ENCODE assay signal across 8 cellular contexts in the genomic region with DNA sequence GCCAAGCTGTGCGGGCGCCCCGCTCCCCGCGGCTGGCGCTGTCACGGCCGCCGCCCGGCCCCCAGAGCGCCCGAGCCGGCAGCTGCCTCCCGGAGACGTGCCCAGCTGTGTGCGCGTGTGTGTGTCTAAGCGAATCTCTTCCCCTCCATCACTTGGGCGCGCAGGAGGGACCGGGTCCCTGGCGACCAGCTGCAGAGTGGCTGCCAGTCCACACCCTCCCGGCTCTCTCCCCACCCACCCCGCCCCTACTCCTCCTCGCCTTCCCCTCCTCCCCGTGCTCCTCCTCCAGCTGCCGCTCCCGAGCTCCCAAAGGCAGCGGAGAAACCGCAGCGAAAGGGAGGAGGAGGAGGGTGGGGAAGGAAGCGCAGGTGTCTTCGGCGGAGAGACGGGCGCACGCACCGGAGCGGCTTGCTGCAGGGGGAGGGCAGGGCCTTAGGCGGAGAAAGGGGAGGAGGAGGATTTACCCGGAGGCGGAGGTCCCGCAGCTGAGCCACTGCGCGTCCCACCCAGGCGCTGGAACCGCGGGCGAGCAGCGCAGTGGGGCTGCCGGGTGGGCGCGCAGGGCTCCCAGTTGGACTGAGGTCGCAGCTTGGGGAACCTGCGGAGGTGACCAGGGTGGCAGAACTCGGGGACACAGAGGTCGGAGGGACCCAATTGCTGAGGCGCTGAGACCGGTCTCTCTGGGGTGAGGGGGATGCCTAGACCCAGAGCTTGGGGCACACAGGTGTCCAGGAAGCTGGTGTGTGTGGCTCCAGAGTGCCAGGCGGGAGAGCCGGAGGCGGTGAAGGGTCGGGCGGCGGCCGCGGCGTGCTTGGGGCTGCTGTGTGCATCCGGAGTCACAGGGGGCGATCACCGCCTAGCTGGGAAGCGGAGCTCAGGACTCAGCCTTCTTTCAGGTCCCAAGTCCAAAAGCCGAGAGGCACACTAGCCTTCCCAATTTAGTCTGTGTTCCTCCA. TPM values are rescaled to one million over a fixed set of nuclear protein-coding genes. Genes with fewer than 3 reads are reported as not detected.
DNase-seq lines count a peak whose midpoint lies in the region; ATAC-seq and TF ChIP-seq lines count a peak whose summit lies in the region.

A gene with protein sequence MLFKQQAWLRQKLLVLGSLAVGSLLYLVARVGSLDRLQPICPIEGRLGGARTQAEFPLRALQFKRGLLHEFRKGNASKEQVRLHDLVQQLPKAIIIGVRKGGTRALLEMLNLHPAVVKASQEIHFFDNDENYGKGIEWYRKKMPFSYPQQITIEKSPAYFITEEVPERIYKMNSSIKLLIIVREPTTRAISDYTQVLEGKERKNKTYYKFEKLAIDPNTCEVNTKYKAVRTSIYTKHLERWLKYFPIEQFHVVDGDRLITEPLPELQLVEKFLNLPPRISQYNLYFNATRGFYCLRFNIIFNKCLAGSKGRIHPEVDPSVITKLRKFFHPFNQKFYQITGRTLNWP (minus strand): TSS at position 198 of the 956 bp plus-strand sequence. CDS start 280,178 bp downstream, outside the sequence.

- H3K9me3 ChIP-seq in iPS-15b (ENCODE audit: control insufficient read depth, insufficient read depth, low read length) (no peaks in the 10 kb centered on the region), sigmoid colon (no peaks in the 10 kb centered on the region)

- WGBS in sigmoid colon, 2 donors: 1% methylated on average over 73 of the region's 73 CpGs

- peak within 1 kb of the TSS in 3 of 4 donors; percentile 15 to 49 (median 30) for H3K27ac ChIP-seq in sigmoid colon

- intact Hi-C loops in sigmoid colon (cut with DNase I): no loop called here

- TF ChIP-seq EP300 in sigmoid colon (IDR thresholded peaks at IDR 0.05): no peak

- H3K27me3 ChIP-seq in iPS-15b (ENCODE audit: control insufficient read depth, insufficient read depth, low read length) (no peaks in the 10 kb centered on the region), sigmoid colon (peaks cover 0 to 20% (median 0%) of the 10 kb centered on the region in 3 donors)

- in situ Hi-C loops in ACHN (cut with HindIII; ENCODE audit: low pct_ligation_motif_present, low pct_unique_long_range_greater_than_20kb, low sequenced_read_pairs) (no loop called here), GM13977 (cut with MboI; ENCODE audit: low pct_unique_long_range_greater_than_20kb, low sequenced_read_pairs, unreplicated experiment) (no loop called here), astrocyte of the spinal cord (cut with HindIII; ENCODE audit: low sequenced_read_pairs) (no loop called here)

- DNase-seq in ACHN: peak; percentile 43
- DNase-seq in GM13977 (ENCODE audit: low spot score): peak; percentile 53
- peak; percentile 47 to 64 for DNase-seq in NCI-H446 (lab: John Stamatoyannopoulos, UW)
- no peak for DNase-seq in astrocyte of the spinal cord (ENCODE audit: low read depth, low spot score)
- peak; percentile 66 for DNase-seq in sigmoid colon
- no peak for DNase-seq in NCI-H128 (lab: John Stamatoyannopoulos, UW; ENCODE audit: unreplicated experiment)

- ATAC-seq in HG02852 (IDR thresholded peaks at IDR 0.05; ENCODE audit: unreplicated experiment): no peak

- TF ChIP-seq CTCF in GM13977 (IDR thresholded peaks at IDR 0.05; ENCODE audit: extremely low read depth, insufficient read depth, missing control alignments): peak; percentile 17
- TF ChIP-seq CTCF in astrocyte of the spinal cord (IDR thresholded peaks at IDR 0.05; ENCODE audit: low read depth, low read length): peak; percentile 54
- TF ChIP-seq CTCF in sigmoid colon (IDR thresholded peaks at IDR 0.05): peak in 2 of 4 experiments; percentile 26 to 30

- H3K9ac ChIP-seq in iPS-15b (ENCODE audit: low read depth, low read length): peak within 1 kb of the TSS; percentile 89

- TF ChIP-seq POLR2A in sigmoid colon (IDR thresholded peaks at IDR 0.05): no peak

- H3K4me3 ChIP-seq in astrocyte of the spinal cord (ENCODE audit: low read depth, low read length) (peak within 1 kb of the TSS; percentile 42), iPS-15b (ENCODE audit: low read depth, low read length) (peak within 1 kb of the TSS; percentile 84), sigmoid colon (peak within 1 kb of the TSS; percentile 38 to 65 (median 56))

- H3K36me3 ChIP-seq in iPS-15b (ENCODE audit: control insufficient read depth, insufficient read depth, low read length): no peaks in the 10 kb centered on the region
- no peaks in the 10 kb centered on the region for H3K36me3 ChIP-seq in sigmoid colon

- H3K4me1 ChIP-seq in iPS-15b (ENCODE audit: control insufficient read depth, insufficient read depth, low read length) (peaks cover 16% of the 10 kb centered on the region), sigmoid colon (peaks cover 0 to 35% (median 30%) of the 10 kb centered on the region in 4 donors)

RNA-seq across cellular contexts. Expression of the gene that starts here (rescaled TPM):
- 1 to 10 TPM in 1 of 4 donors, under 1 TPM in 3; 0.28 to 1.1 (median 0.44) TPM for total RNA-seq in sigmoid colon
- under 1 TPM in 1 of 3 donors, not detected in 2; 0.36 TPM for polyA plus RNA-seq in sigmoid colon

Comparison
In these comparisons a context has a peak if more than half of its experiments do, and no peak if none do; other contexts are left out.
1. DNase-seq: peak in ACHN (single experiment), GM13977 (single experiment), NCI-H446 (2 of 2) and sigmoid colon (single experiment); none in astrocyte of the spinal cord (single experiment) and NCI-H128 (single experiment).
2. Peak in every context shown above with its lines, with median percentiles within 50 percentile points of each other: H3K4me3 ChIP-seq.